20 cellular contexts compared by ENCODE assay signal in the genomic region with DNA sequence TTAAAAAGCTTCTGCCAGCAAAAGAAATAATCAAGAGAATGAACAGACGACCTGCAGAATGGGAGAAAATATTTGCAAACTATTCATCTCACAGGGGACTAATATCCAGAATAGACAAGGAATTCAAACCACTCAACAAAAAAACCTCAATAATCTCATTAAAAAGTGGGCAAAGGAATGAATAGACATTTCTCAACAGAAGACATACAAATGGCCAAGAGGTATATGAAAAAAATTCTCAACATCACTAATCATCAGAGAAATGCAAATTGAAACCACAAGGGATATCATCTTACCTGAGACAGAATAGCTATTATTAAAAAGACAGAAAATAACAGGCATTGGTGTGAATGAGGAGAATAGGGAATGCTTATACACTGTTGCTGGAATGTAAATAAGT.
DNase-seq lines count a peak whose midpoint lies in the region; ATAC-seq and TF ChIP-seq lines count a peak whose summit lies in the region.
"Had no signal": no experiment of that assay in that cellular context is flagged by ENCODE, and none has a peak within 500 bp of the region (broad histone marks: within the 10 kb centered on the region; RNA-seq: fewer than 3 reads in every experiment).

No MANE protein-coding gene starts in this region.

- dilution Hi-C loops in mammary epithelial cell (cut with HindIII; ENCODE audit: low sequenced_read_pairs) = no loop called here

- no TSS peak for BruUV-seq in mammary epithelial cell (replicated peaks; lab: Mats Ljungman, UMichigan)

- no peak overlapping the region for H3K27ac ChIP-seq in mammary epithelial cell (ENCODE audit: insufficient read depth, low read depth, low read length)
- no peak overlapping the region for H3K27ac ChIP-seq in breast epithelium
- H3K27ac ChIP-seq in RWPE2 (ENCODE audit: poor library complexity, severe bottlenecking) = no peak overlapping the region
- H3K27ac ChIP-seq in foreskin keratinocyte = no peak overlapping the region
- H3K27ac ChIP-seq: BLaER1, RWPE1, SJCRH30 had no signal

- no peak overlapping the region for H3K4me3 Mint-ChIP-seq in T-helper 17 cell
- H3K4me3 Mint-ChIP-seq: CD8-positive, alpha-beta T cell had no signal

- H3K79me2 ChIP-seq in mammary epithelial cell (ENCODE audit: insufficient read depth, low read length) = no peaks in the 10 kb centered on the region

- ATAC-seq in RWPE2 (ENCODE audit: low read depth) (peak; percentile 61), foreskin keratinocyte (no peak), GM21723 (IDR thresholded peaks at IDR 0.05; ENCODE audit: unreplicated experiment) (no peak), GM19397 (IDR thresholded peaks at IDR 0.05; ENCODE audit: unreplicated experiment) (no peak), HG02798 (IDR thresholded peaks at IDR 0.05; ENCODE audit: poor library complexity, unreplicated experiment) (no peak), T-helper 17 cell (no peak)
- ATAC-seq: CD8-positive, alpha-beta T cell; K562 had no signal

- CTCF ChIA-PET in mammary epithelial cell (lab: Charles Lee; ENCODE audit: low non-redundant PET) = no interaction called here

- no peaks in the 10 kb centered on the region for H3K36me3 ChIP-seq in mammary epithelial cell (ENCODE audit: insufficient read depth, low read length)
- H3K36me3 ChIP-seq in breast epithelium = no peaks in the 10 kb centered on the region
- no peaks in the 10 kb centered on the region for H3K36me3 ChIP-seq in RWPE2 (ENCODE audit: low read depth)
- H3K36me3 ChIP-seq: BLaER1, SJCRH30 had no signal

- no peaks in the 10 kb centered on the region for H3K36me3 Mint-ChIP-seq in T-helper 17 cell (ENCODE audit: low read depth)
- H3K36me3 Mint-ChIP-seq: CD8-positive, alpha-beta T cell had no signal

- H3K4me3 ChIP-seq in mammary epithelial cell (replicated peaks in 1 of 3; ENCODE audit: insufficient read depth in 1 of 3, low read depth in 2 of 3, low read length in 3 of 3) (no peak overlapping the region), breast epithelium (no peak overlapping the region), RWPE2 (ENCODE audit: severe bottlenecking) (no peak overlapping the region)
- H3K4me3 ChIP-seq: BLaER1, K562, SJCRH30 had no signal

- H3K27ac Mint-ChIP-seq in T-helper 17 cell = no peak overlapping the region
- H3K27ac Mint-ChIP-seq: CD8-positive, alpha-beta T cell had no signal

- H3K4me1 Mint-ChIP-seq in T-helper 17 cell = no peaks in the 10 kb centered on the region

- no peak overlapping the region for H3K9ac ChIP-seq in mammary epithelial cell (ENCODE audit: insufficient read depth, low read length)
- H3K9ac ChIP-seq: BLaER1 had no signal

- H3K9me3 ChIP-seq in mammary epithelial cell (replicated peaks; ENCODE audit: insufficient read depth, low read length) (peaks cover 7% of the 10 kb centered on the region), breast epithelium (no peaks in the 10 kb centered on the region), RWPE2 (ENCODE audit: severe bottlenecking) (no peaks in the 10 kb centered on the region), T-helper 17 cell (ENCODE audit: control insufficient read depth, low read length, poor library complexity, severe bottlenecking) (no peaks in the 10 kb centered on the region)
- H3K9me3 ChIP-seq: SJCRH30 had no signal

- H3K27me3 ChIP-seq in mammary epithelial cell (ENCODE audit: insufficient read depth, low read length) (no peaks in the 10 kb centered on the region), breast epithelium (no peaks in the 10 kb centered on the region), RWPE2 (ENCODE audit: insufficient read depth, poor library complexity, severe bottlenecking) (no peaks in the 10 kb centered on the region), foreskin keratinocyte (no peaks in the 10 kb centered on the region)
- H3K27me3 ChIP-seq: BLaER1, SJCRH30 had no signal

- H4K20me1 ChIP-seq in mammary epithelial cell (ENCODE audit: insufficient read depth, low read length) = no peaks in the 10 kb centered on the region
- H4K20me1 ChIP-seq: BLaER1 had no signal

- no peak for TF ChIP-seq POLR2A in breast epithelium (IDR thresholded peaks at IDR 0.05)

- peaks cover 8% of the 10 kb centered on the region for H3K27me3 Mint-ChIP-seq in T-helper 17 cell

- TF ChIP-seq CTCF in mammary epithelial cell (conservative IDR thresholded peaks at IDR 0.05 in 1 of 2, IDR thresholded peaks at IDR 0.05 in 1 of 2; ENCODE audit: extremely low read depth in 1 of 2, insufficient read depth in 1 of 2, low read depth in 1 of 2, low read length in 2 of 2) = no peak
- no peak for TF ChIP-seq CTCF in breast epithelium (IDR thresholded peaks at IDR 0.05)
- no peak for TF ChIP-seq CTCF in RWPE2 (IDR thresholded peaks at IDR 0.05; ENCODE audit: poor library complexity, severe bottlenecking)
- TF ChIP-seq CTCF in foreskin keratinocyte (conservative IDR thresholded peaks at IDR 0.05) = no peak

- no peak overlapping the region for H3K4me2 ChIP-seq in mammary epithelial cell (ENCODE audit: insufficient read depth, low read depth, low read length)
- H3K4me2 ChIP-seq: BLaER1 had no signal

- peak; percentile 59 for DNase-seq in mammary epithelial cell
- no peak for DNase-seq in breast epithelium (ENCODE audit: low spot score in 2 of 2)
- no peak for DNase-seq in RWPE2 (ENCODE audit: low spot score)
- peak; percentile 21 to 39 for DNase-seq in foreskin keratinocyte
- DNase-seq in T-helper 17 cell = no peak
- DNase-seq: CD8-positive, alpha-beta T cell; DMS79; NCI-H1436; NCI-H2081; NCI-H345; NK-92 treated with Interleukin-12 subunit alpha and Interleukin-12 subunit beta, amount 100 ng/mL, for 24 hours; OCI-M1; SW 1271 had no signal

- WGBS in mammary epithelial cell (ENCODE audit: low coverage, missing lambda C conversion rate) = 0% methylated on average over 1 of the region's 1 CpG

- intact Hi-C loops in mammary epithelial cell (cut with micrococcal nuclease) (no loop called here), breast epithelium (cut with DNase I; ENCODE audit: low total_unique reads) (no loop called here)

- no peak overlapping the region for H2AFZ ChIP-seq in mammary epithelial cell (ENCODE audit: low read depth, low read length)

- H3K4me1 ChIP-seq in mammary epithelial cell (ENCODE audit: insufficient read depth, low read length) (peaks cover 9% of the 10 kb centered on the region), breast epithelium (no peaks in the 10 kb centered on the region), RWPE2 (ENCODE audit: insufficient read depth, poor library complexity, severe bottlenecking) (peaks cover 5% of the 10 kb centered on the region), foreskin keratinocyte (peaks cover 9% of the 10 kb centered on the region)
- H3K4me1 ChIP-seq: BLaER1 had no signal

- in situ Hi-C loops in mammary epithelial cell (cut with MboI; ENCODE audit: low sequenced_read_pairs in 2 of 2) = no loop called here

Comparison
In these comparisons a context has a peak if more than half of its experiments do, and no peak if none do; other contexts are left out.
1. DNase-seq: peak in mammary epithelial cell (single experiment) and foreskin keratinocyte (2 of 2); none in breast epithelium (0 of 2), RWPE2 (single experiment) and T-helper 17 cell (0 of 3).